ENCODE assay signal across 9 cellular contexts in genomic region chr1:175317309-175317708, GRCh38.
DNase-seq lines count a peak whose midpoint lies in the region; ATAC-seq and TF ChIP-seq lines count a peak whose summit lies in the region.
"Had no signal": no experiment of that assay in that cellular context is flagged by ENCODE, and none has a peak within 500 bp of the region (broad histone marks: within the 10 kb centered on the region; RNA-seq: fewer than 3 reads in every experiment).

No MANE protein-coding gene starts in this region.

- H4K20me1 ChIP-seq in OCI-LY1 (ENCODE audit: insufficient read depth, low read length): no peaks in the 10 kb centered on the region

- H3K4me1 ChIP-seq in OCI-LY1 (ENCODE audit: insufficient read depth, low read length, severe bottlenecking): no peaks in the 10 kb centered on the region

- no peaks in the 10 kb centered on the region for H3K9me3 ChIP-seq in OCI-LY1 (ENCODE audit: low read length)

- ATAC-seq in sciatic nerve (peak; percentile 50), GM19463 (IDR thresholded peaks at IDR 0.05; ENCODE audit: unreplicated experiment) (no peak)
- ATAC-seq: activated T-cell treated with anti-CD3 and anti-CD28 coated beads, Interleukin-2, amount 50 U/mL, for 72 hours had no signal

- no peaks in the 10 kb centered on the region for H3F3A ChIP-seq in OCI-LY1 (ENCODE audit: insufficient read depth, low read length)

- peak; percentile 67 for TF ChIP-seq CTCF in OCI-LY1 (IDR thresholded peaks at IDR 0.05; ENCODE audit: low read length)
- TF ChIP-seq CTCF in epithelial cell of esophagus (IDR thresholded peaks at IDR 0.05; ENCODE audit: insufficient read depth, low read depth, low read length, missing control alignments): peak; percentile 15

- no peaks in the 10 kb centered on the region for H3K27me3 ChIP-seq in OCI-LY1 (ENCODE audit: insufficient read depth, low read length)

- H3K9me2 ChIP-seq in OCI-LY1 (ENCODE audit: low read depth, low read length): no peaks in the 10 kb centered on the region

- no peak overlapping the region for H3K4me2 ChIP-seq in OCI-LY1 (ENCODE audit: low read length)

- no peak overlapping the region for H3K9ac ChIP-seq in OCI-LY1 (ENCODE audit: low read length)

- no peak overlapping the region for H3K27ac ChIP-seq in OCI-LY1 (ENCODE audit: low read depth, low read length, poor library complexity, severe bottlenecking)

- H3K79me2 ChIP-seq in OCI-LY1 (ENCODE audit: insufficient read depth, low read length): no peaks in the 10 kb centered on the region

- H3K4me3 ChIP-seq in OCI-LY1 (ENCODE audit: low read depth, low read length, poor library complexity, severe bottlenecking): no peak overlapping the region
- H3K4me3 ChIP-seq in epithelial cell of esophagus (ENCODE audit: low read length): no peak overlapping the region

- intact Hi-C loops in sciatic nerve (cut with DNase I): no loop called here

- no peaks in the 10 kb centered on the region for H3K36me3 ChIP-seq in OCI-LY1 (ENCODE audit: insufficient read depth, low read length)

- no peak overlapping the region for H2AFZ ChIP-seq in OCI-LY1 (ENCODE audit: low read length)

- peak in 2 of 3 experiments; percentile 21 to 53 for DNase-seq in NCI-H1417 (lab: John Stamatoyannopoulos, UW)
- no peak for DNase-seq in NCI-H1417 treated with DMSO at 0.1 percent for 48 hours (lab: John Stamatoyannopoulos, UW)
- no peak for DNase-seq in epithelial cell of esophagus (ENCODE audit: low read depth)
- no peak for DNase-seq in sciatic nerve (ENCODE audit: low spot score)
- DNase-seq in SIG-M5 (lab: John Stamatoyannopoulos, UW): no peak
- DNase-seq in NCI-H748 treated with DMSO at 0.1 percent for 48 hours (lab: John Stamatoyannopoulos, UW): no peak

Comparison
In these comparisons a context has a peak if more than half of its experiments do, and no peak if none do; other contexts are left out.
1. DNase-seq: peak in NCI-H1417 (2 of 3); none in NCI-H1417 treated with DMSO at 0.1 percent for 48 hours (single experiment), epithelial cell of esophagus (single experiment), sciatic nerve (single experiment), SIG-M5 (single experiment) and NCI-H748 treated with DMSO at 0.1 percent for 48 hours (single experiment).